In genomic region chr3:52456169-52456799, GRCh38 we compare ENCODE assay signal across 8 cellular contexts. TPM values are rescaled to one million over a fixed set of nuclear protein-coding genes. Genes with fewer than 3 reads are reported as not detected.
DNase-seq lines count a peak whose midpoint lies in the region; ATAC-seq, FAIRE-seq and TF ChIP-seq lines count a peak whose summit lies in the region.

No MANE protein-coding gene starts in this region.

- H3K4me1 ChIP-seq in pancreas = peaks cover 0 to 10% (median 6%) of the 10 kb centered on the region in 3 donors

- H3K4me3 ChIP-seq in pancreas = peak overlapping the region; percentile 55 to 78 (median 70)

- peak overlapping the region; percentile 57 to 90 (median 81) for H3K27ac ChIP-seq in pancreas

- WGBS in pancreas, 2 donors = 38 to 43% methylated on average over 13 of the region's 13 CpGs

- TF ChIP-seq CTCF in pancreas (IDR thresholded peaks at IDR 0.05) = no peak

- H3K36me3 ChIP-seq in pancreas = peaks cover 0 to 10% (median 6%) of the 10 kb centered on the region in 3 donors

- no peaks in the 10 kb centered on the region for H3K27me3 ChIP-seq in pancreas

- H3K4me3 Mint-ChIP-seq in activated CD4-positive, alpha-beta T cell treated with anti-CD3 and anti-CD28 coated beads, Interleukin-2, amount 10 ng/mL, durations not matched to agents 24 days and 14 days = peak overlapping the region; percentile 99
- peak overlapping the region; percentile 96 for H3K4me3 Mint-ChIP-seq in activated T-cell treated with anti-CD3 and anti-CD28 coated beads, Interleukin-2, amount 50 U/mL, for 24 hours

- peak overlapping the region; percentile 89 for H3K27ac Mint-ChIP-seq in activated CD4-positive, alpha-beta T cell treated with anti-CD3 and anti-CD28 coated beads, Interleukin-2, amount 10 ng/mL, durations not matched to agents 24 days and 14 days
- peak overlapping the region; percentile 97 for H3K27ac Mint-ChIP-seq in activated T-cell treated with anti-CD3 and anti-CD28 coated beads, Interleukin-2, amount 50 U/mL, for 24 hours

- DNase-seq in activated CD4-positive, alpha-beta T cell treated with anti-CD3 and anti-CD28 coated beads, Interleukin-2, amount 10 ng/mL, durations not matched to agents 24 days and 14 days = peak; percentile 66
- DNase-seq in activated CD4-positive, alpha-beta T cell treated with anti-CD3 and anti-CD28 coated beads for 48 hours = no peak
- DNase-seq in activated T-cell treated with anti-CD3 and anti-CD28 coated beads, Interleukin-2, amount 50 U/mL, for 24 hours = peak; percentile 49
- DNase-seq in frontal cortex (ENCODE audit: low spot score in 2 of 2) = peak; percentile 44 to 45
- DNase-seq in pancreas = peak in 1 of 6 donors; percentile 47
- no peak for DNase-seq in NCI-H2029 treated with DMSO at 0.1 percent for 48 hours (lab: John Stamatoyannopoulos, UW)
- DNase-seq in NCI-H1436 treated with DMSO at 0.1 percent for 48 hours (lab: John Stamatoyannopoulos, UW) = no peak

- H3K36me3 Mint-ChIP-seq in activated CD4-positive, alpha-beta T cell treated with anti-CD3 and anti-CD28 coated beads, Interleukin-2, amount 10 ng/mL, durations not matched to agents 24 days and 14 days (ENCODE audit: low read depth) = peaks cover 30% of the 10 kb centered on the region
- H3K36me3 Mint-ChIP-seq in activated T-cell treated with anti-CD3 and anti-CD28 coated beads, Interleukin-2, amount 50 U/mL, for 24 hours (ENCODE audit: low read depth) = peaks cover 52% of the 10 kb centered on the region

- intact Hi-C loops in activated CD4-positive, alpha-beta T cell treated with anti-CD3 and anti-CD28 coated beads, Interleukin-2, amount 10 ng/mL, durations not matched to agents 24 days and 14 days (cut with micrococcal nuclease) = loop anchor here (2.0 to 10.0 kb wide), 3 partner anchors 81 to 231 kb away; partner anchors contain the start of genes GNL3, PBRM1, TLR9 and UQCC5
- intact Hi-C loops in pancreas (cut with DNase I) = no loop called here

- peaks cover 28% of the 10 kb centered on the region for H3K4me1 Mint-ChIP-seq in activated CD4-positive, alpha-beta T cell treated with anti-CD3 and anti-CD28 coated beads, Interleukin-2, amount 10 ng/mL, durations not matched to agents 24 days and 14 days
- H3K4me1 Mint-ChIP-seq in activated T-cell treated with anti-CD3 and anti-CD28 coated beads, Interleukin-2, amount 50 U/mL, for 24 hours (ENCODE audit: low read depth) = peaks cover 49% of the 10 kb centered on the region

- no peaks in the 10 kb centered on the region for H3K9me3 ChIP-seq in pancreas

- no peaks in the 10 kb centered on the region for H3K27me3 Mint-ChIP-seq in activated CD4-positive, alpha-beta T cell treated with anti-CD3 and anti-CD28 coated beads, Interleukin-2, amount 10 ng/mL, durations not matched to agents 24 days and 14 days
- no peaks in the 10 kb centered on the region for H3K27me3 Mint-ChIP-seq in activated T-cell treated with anti-CD3 and anti-CD28 coated beads, Interleukin-2, amount 50 U/mL, for 24 hours

- ATAC-seq in pancreas (peak in 3 of 4 donors; percentile 16 to 34 (median 29)), GM19463 (IDR thresholded peaks at IDR 0.05; ENCODE audit: unreplicated experiment) (no peak)

- FAIRE-seq in frontal cortex (lab: Jason Lieb, UNC) (no peak), pancreas (lab: Jason Lieb, UNC) (no peak)

- H3K9me3 Mint-ChIP-seq in activated CD4-positive, alpha-beta T cell treated with anti-CD3 and anti-CD28 coated beads, Interleukin-2, amount 10 ng/mL, durations not matched to agents 24 days and 14 days = no peaks in the 10 kb centered on the region
- H3K9me3 Mint-ChIP-seq in activated T-cell treated with anti-CD3 and anti-CD28 coated beads, Interleukin-2, amount 50 U/mL, for 24 hours = no peaks in the 10 kb centered on the region

RNA-seq across cellular contexts. Expression of gene NISCH, which starts 0.9 kb away (rescaled TPM):
- 72.6 and 75.5 TPM in 2 replicates for total RNA-seq in activated CD4-positive, alpha-beta T cell treated with anti-CD3 and anti-CD28 coated beads, Interleukin-2, amount 10 ng/mL, durations not matched to agents 24 days and 14 days
- 58.7 TPM for total RNA-seq in frontal cortex
- 10 to 100 TPM; 24.4 to 52.6 (median 32.4) TPM for total RNA-seq in pancreas
- polyA plus RNA-seq in pancreas = 100 to 1,000 TPM; 106 to 109 TPM

RNA-seq across cellular contexts. Expression of gene TNNC1, which starts 2.4 kb away (rescaled TPM):
- total RNA-seq in activated CD4-positive, alpha-beta T cell treated with anti-CD3 and anti-CD28 coated beads, Interleukin-2, amount 10 ng/mL, durations not matched to agents 24 days and 14 days = 1.2 and 1.5 TPM in 2 replicates
- total RNA-seq in frontal cortex (0.41 TPM), pancreas (1 to 10 TPM in 3 of 6 donors, under 1 TPM in 3; 0.40 to 3.2 (median 1.1) TPM)
- 1 to 10 TPM; 5.9 to 6.3 TPM for polyA plus RNA-seq in pancreas

RNA-seq across cellular contexts. Expression of gene SEMA3G, which starts 11.4 kb away (rescaled TPM):
- 0.05 and 0.21 TPM in 2 replicates for total RNA-seq in activated CD4-positive, alpha-beta T cell treated with anti-CD3 and anti-CD28 coated beads, Interleukin-2, amount 10 ng/mL, durations not matched to agents 24 days and 14 days
- total RNA-seq in frontal cortex (4.1 TPM), pancreas (1 to 10 TPM in 5 of 6 donors, under 1 TPM in 1; 0.75 to 5.4 (median 2.4) TPM)
- 1 to 10 TPM; 3.8 to 4.9 TPM for polyA plus RNA-seq in pancreas

RNA-seq across cellular contexts. Expression of gene STAB1, which starts 38.9 kb away (rescaled TPM):
- total RNA-seq in activated CD4-positive, alpha-beta T cell treated with anti-CD3 and anti-CD28 coated beads, Interleukin-2, amount 10 ng/mL, durations not matched to agents 24 days and 14 days = 0.07 TPM in 1 of 2 replicates, not detected in the other
- total RNA-seq in frontal cortex = 13.9 TPM
- total RNA-seq in pancreas = 10 to 100 TPM in 5 of 6 donors, 1 to 10 TPM in 1; 8.2 to 57.7 (median 36.3) TPM
- 100 to 1,000 TPM; 122 to 140 TPM for polyA plus RNA-seq in pancreas

RNA-seq across cellular contexts. Expression of gene PHF7, which starts 45.8 kb away (rescaled TPM):
- 10.6 and 10.8 TPM in 2 replicates for total RNA-seq in activated CD4-positive, alpha-beta T cell treated with anti-CD3 and anti-CD28 coated beads, Interleukin-2, amount 10 ng/mL, durations not matched to agents 24 days and 14 days
- 7.3 TPM for total RNA-seq in frontal cortex
- total RNA-seq in pancreas = 1 to 10 TPM; 2.9 to 7.3 (median 4.7) TPM
- 1 to 10 TPM; 4.8 to 8.5 TPM for polyA plus RNA-seq in pancreas

Comparison
In these comparisons a context has a peak if more than half of its experiments do, and no peak if none do; other contexts are left out.
1. DNase-seq: peak in activated CD4-positive, alpha-beta T cell treated with anti-CD3 and anti-CD28 coated beads, Interleukin-2, amount 10 ng/mL, durations not matched to agents 24 days and 14 days (single experiment), activated T-cell treated with anti-CD3 and anti-CD28 coated beads, Interleukin-2, amount 50 U/mL, for 24 hours (single experiment) and frontal cortex (2 of 2); none in activated CD4-positive, alpha-beta T cell treated with anti-CD3 and anti-CD28 coated beads for 48 hours (single experiment), NCI-H2029 treated with DMSO at 0.1 percent for 48 hours (single experiment) and NCI-H1436 treated with DMSO at 0.1 percent for 48 hours (single experiment).